ENCODE assay signal across 12 cellular contexts in genomic region chr10:80537086-80537704, GRCh38. TPM values are rescaled to one million over a fixed set of nuclear protein-coding genes. Genes with fewer than 3 reads are reported as not detected.
A peak's percentile ranks its signal among the peaks of the same experiment; 100 is the strongest.
DNase-seq lines count a peak whose midpoint lies in the region; ATAC-seq and TF ChIP-seq lines count a peak whose summit lies in the region.
"Had no signal": no experiment of that assay in that cellular context is flagged by ENCODE, and none has a peak within 500 bp of the region (broad histone marks: within the 10 kb centered on the region; RNA-seq: fewer than 3 reads in every experiment).

No MANE protein-coding gene starts in this region.

- no peak for ATAC-seq in activated CD8-positive, alpha-beta T cell treated with anti-CD3 and anti-CD28 coated beads for 36 hours
- ATAC-seq in stimulated activated naive CD8-positive, alpha-beta T cell treated with anti-CD3 and anti-CD28 coated beads, Interleukin-15, amount 100 ng/mL, for 72 hours: no peak
- no peak for ATAC-seq in HG03175 (IDR thresholded peaks at IDR 0.05; ENCODE audit: unreplicated experiment)

- no peaks in the 10 kb centered on the region for H3K9me3 Mint-ChIP-seq in activated naive CD4-positive, alpha-beta T cell treated with anti-CD3 and anti-CD28 coated beads, Interleukin-2, amount 50 U/mL, for 24 hours
- H3K9me3 Mint-ChIP-seq in activated CD8-positive, alpha-beta T cell treated with anti-CD3 and anti-CD28 coated beads for 36 hours: no peaks in the 10 kb centered on the region
- H3K9me3 Mint-ChIP-seq in stimulated activated naive CD8-positive, alpha-beta T cell treated with anti-CD3 and anti-CD28 coated beads, Interleukin-15, amount 100 ng/mL, for 72 hours: no peaks in the 10 kb centered on the region

- H3K27me3 Mint-ChIP-seq in activated naive CD4-positive, alpha-beta T cell treated with anti-CD3 and anti-CD28 coated beads, Interleukin-2, amount 50 U/mL, for 24 hours: no peaks in the 10 kb centered on the region
- no peaks in the 10 kb centered on the region for H3K27me3 Mint-ChIP-seq in activated CD8-positive, alpha-beta T cell treated with anti-CD3 and anti-CD28 coated beads for 36 hours
- no peaks in the 10 kb centered on the region for H3K27me3 Mint-ChIP-seq in stimulated activated naive CD8-positive, alpha-beta T cell treated with anti-CD3 and anti-CD28 coated beads, Interleukin-15, amount 100 ng/mL, for 72 hours

- H3K4me3 Mint-ChIP-seq in activated naive CD4-positive, alpha-beta T cell treated with anti-CD3 and anti-CD28 coated beads, Interleukin-2, amount 50 U/mL, for 24 hours: peak overlapping the region; percentile 63
- H3K4me3 Mint-ChIP-seq in activated CD8-positive, alpha-beta T cell treated with anti-CD3 and anti-CD28 coated beads for 36 hours: peak overlapping the region; percentile 91
- H3K4me3 Mint-ChIP-seq in stimulated activated naive CD8-positive, alpha-beta T cell treated with anti-CD3 and anti-CD28 coated beads, Interleukin-15, amount 100 ng/mL, for 72 hours: peak overlapping the region; percentile 96 to 97

- POLR2A ChIA-PET in activated CD8-positive, alpha-beta T cell treated with anti-CD3 and anti-CD28 coated beads for 36 hours (lab: Charles Lee): interaction anchor here (0.7 to 1.1 kb wide), 2 partner anchors 11 to 14 kb away, joined by 3 to 4 read pairs; no protein-coding TSS in a partner anchor

- CTCF ChIA-PET in activated CD8-positive, alpha-beta T cell treated with anti-CD3 and anti-CD28 coated beads for 36 hours (lab: Charles Lee): interaction anchor here (0.8 to 2.3 kb wide), 9 partner anchors 10 to 160 kb away, joined by 3 to 8 read pairs (median 4); no protein-coding TSS in a partner anchor

- peaks cover 20% of the 10 kb centered on the region for H3K4me1 Mint-ChIP-seq in activated naive CD4-positive, alpha-beta T cell treated with anti-CD3 and anti-CD28 coated beads, Interleukin-2, amount 50 U/mL, for 24 hours
- H3K4me1 Mint-ChIP-seq in activated CD8-positive, alpha-beta T cell treated with anti-CD3 and anti-CD28 coated beads for 36 hours (ENCODE audit: low read depth): peaks cover 23% of the 10 kb centered on the region
- H3K4me1 Mint-ChIP-seq in stimulated activated naive CD8-positive, alpha-beta T cell treated with anti-CD3 and anti-CD28 coated beads, Interleukin-15, amount 100 ng/mL, for 72 hours: peaks cover 57% of the 10 kb centered on the region

- TF ChIP-seq CTCF in activated CD8-positive, alpha-beta T cell treated with anti-CD3 and anti-CD28 coated beads for 36 hours (IDR thresholded peaks at IDR 0.05): no peak

- peak overlapping the region; percentile 93 for H3K27ac Mint-ChIP-seq in activated naive CD4-positive, alpha-beta T cell treated with anti-CD3 and anti-CD28 coated beads, Interleukin-2, amount 50 U/mL, for 24 hours
- peak overlapping the region; percentile 95 for H3K27ac Mint-ChIP-seq in activated CD8-positive, alpha-beta T cell treated with anti-CD3 and anti-CD28 coated beads for 36 hours
- peak overlapping the region in 1 of 2 donors; percentile 99 for H3K27ac Mint-ChIP-seq in stimulated activated naive CD8-positive, alpha-beta T cell treated with anti-CD3 and anti-CD28 coated beads, Interleukin-15, amount 100 ng/mL, for 72 hours

- no peaks in the 10 kb centered on the region for H3K36me3 Mint-ChIP-seq in activated naive CD4-positive, alpha-beta T cell treated with anti-CD3 and anti-CD28 coated beads, Interleukin-2, amount 50 U/mL, for 24 hours
- H3K36me3 Mint-ChIP-seq in activated CD8-positive, alpha-beta T cell treated with anti-CD3 and anti-CD28 coated beads for 36 hours (ENCODE audit: low read depth): peaks cover 3% of the 10 kb centered on the region

- intact Hi-C loops in activated CD8-positive, alpha-beta T cell treated with anti-CD3 and anti-CD28 coated beads for 36 hours (cut with micrococcal nuclease): no loop called here

- DNase-seq in activated naive CD4-positive, alpha-beta T cell (lab: John Stamatoyannopoulos, UW): no peak
- DNase-seq in activated CD8-positive, alpha-beta T cell treated with anti-CD3 and anti-CD28 coated beads for 36 hours: no peak
- DNase-seq in islet precursor cell (peak; percentile 56), NCI-H1105 (lab: John Stamatoyannopoulos, UW) (no peak)
- DNase-seq in stimulated activated naive CD8-positive, alpha-beta T cell treated with anti-CD3 and anti-CD28 coated beads, Interleukin-15, amount 100 ng/mL, for 72 hours: no peak
- DNase-seq in NK-92 treated with Interleukin-12 subunit alpha and Interleukin-12 subunit beta, amount 100 ng/mL, for 24 hours (lab: John Stamatoyannopoulos, UW): no peak
- DNase-seq: activated effector memory CD4-positive, alpha-beta T cell treated with Interleukin-2 at 50 U/mL for 16 hours; GDM1; MG63 had no signal

RNA-seq across cellular contexts. Expression of gene SH2D4B, which starts 0.5 kb away (rescaled TPM):
- total RNA-seq in activated CD8-positive, alpha-beta T cell treated with anti-CD3 and anti-CD28 coated beads for 36 hours: under 1 TPM; 0.11 to 0.20 TPM
- total RNA-seq: RPMI7951 had no signal
